ENCODE assay signal across 27 cellular contexts in genomic region chr4:34615315-34615714, GRCh38.
"Had no signal": no experiment of that assay in that cellular context is flagged by ENCODE, and none has a peak within 500 bp of the region (broad histone marks: within the 10 kb centered on the region; RNA-seq: fewer than 3 reads in every experiment).

No MANE protein-coding gene starts in this region.

- ATAC-seq: esophagus mucosa, gastrocnemius medialis, heart right ventricle, left cardiac atrium, left lung, left ventricle myocardium superior, lower lobe of right lung, mucosa of descending colon had no signal

- FAIRE-seq: colon, endometrium, islet of Langerhans, keratinocyte had no signal

- H3K27ac ChIP-seq: coronary artery, dorsolateral prefrontal cortex, epithelial cell of prostate, esophagus squamous epithelium, gastrocnemius medialis, heart right ventricle, left lung, lower lobe of right lung had no signal

- H3K9me3 ChIP-seq: esophagus squamous epithelium, gastrocnemius medialis, left lung, lower lobe of right lung had no signal

- H3K27me3 ChIP-seq: dorsolateral prefrontal cortex, esophagus squamous epithelium, gastrocnemius medialis, heart right ventricle, left lung had no signal

- H3K36me3 ChIP-seq: esophagus squamous epithelium, gastrocnemius medialis, heart right ventricle, left lung, lower lobe of right lung had no signal

- H3K4me1 ChIP-seq: esophagus squamous epithelium, gastrocnemius medialis, heart right ventricle, left lung, lower lobe of right lung had no signal

- DNase-seq: dermis blood vessel endothelial cell; dorsolateral prefrontal cortex; effector CD4-positive, alpha-beta T cell; effector memory CD4-positive, alpha-beta T cell; erythroblast; esophagus squamous epithelium; foreskin fibroblast; foreskin melanocyte; gastrocnemius medialis; glutamatergic neuron; head of caudate nucleus; heart right ventricle; hippocampal formation; left cardiac atrium; left lung; left ventricle myocardium superior; lower lobe of right lung; mesenchymal stem cell; mucosa of descending colon; naive B cell had no signal

- H3K4me3 ChIP-seq: coronary artery, dorsolateral prefrontal cortex, esophagus squamous epithelium, gastrocnemius medialis, heart right ventricle, left lung, lower lobe of right lung, mucosa of descending colon had no signal
